Comparison of ENCODE assay signal across 8 cellular contexts in genomic region chr19:18418725-18419194, GRCh38. TPM values are rescaled to one million over a fixed set of nuclear protein-coding genes. Genes with fewer than 3 reads are reported as not detected.
DNase-seq lines count a peak whose midpoint lies in the region; ATAC-seq and TF ChIP-seq lines count a peak whose summit lies in the region.

No MANE protein-coding gene starts in this region.

- H3K36me3 ChIP-seq in A673 (ENCODE audit: insufficient read depth, low read length, poor library complexity, severe bottlenecking) (no peaks in the 10 kb centered on the region), GM23338 (ENCODE audit: insufficient read depth) (no peaks in the 10 kb centered on the region)

- peak overlapping the region; percentile 97 for H3K4me2 ChIP-seq in GM23338

- no peak overlapping the region for H3K27ac Mint-ChIP-seq in GM23338
- H3K27ac Mint-ChIP-seq in T-cell = peak overlapping the region; percentile 77 to 88
- H3K27ac Mint-ChIP-seq in nephron progenitor cell = peak overlapping the region; percentile 25

- H3K9me2 ChIP-seq in GM23338 (ENCODE audit: insufficient read depth) = no peaks in the 10 kb centered on the region

- H3F3A ChIP-seq in GM23338 (replicated peaks; ENCODE audit: low read depth) = peaks cover 24% of the 10 kb centered on the region

- intact Hi-C loops in A673 (cut with micrococcal nuclease; ENCODE audit: unreplicated experiment) = loop anchor here (5.0 kb wide), 1 partner anchor 216 kb away; the partner anchor contains the start of gene RAB3A

- H3K4me1 ChIP-seq in A673 (ENCODE audit: insufficient read depth, low read length, poor library complexity, severe bottlenecking) (peaks cover 83% of the 10 kb centered on the region), GM23338 (ENCODE audit: insufficient read depth) (peaks cover 10% of the 10 kb centered on the region)

- peak; percentile 73 for DNase-seq in A673 (ENCODE audit: low spot score)
- DNase-seq in GM23338 (ENCODE audit: low spot score) = peak; percentile 43
- peak in 13 of 34 experiments; percentile 23 to 65 (median 47) for DNase-seq in T-cell
- DNase-seq in epithelial cell of proximal tubule (ENCODE audit: low read depth) = no peak
- no peak for DNase-seq in nephron progenitor cell
- DNase-seq in NCI-H524 treated with DMSO at 0.1 percent for 48 hours (lab: John Stamatoyannopoulos, UW) = no peak

- H3K27ac ChIP-seq in A673 (ENCODE audit: low read depth, low read length, poor library complexity, severe bottlenecking) (peak overlapping the region; percentile 99), GM23338 (ENCODE audit: low read depth) (no peak overlapping the region)

- peaks cover 2% of the 10 kb centered on the region; the same call in 1 of the 2 replicates for H4K20me1 ChIP-seq in GM23338 (replicated peaks; ENCODE audit: insufficient read depth)

- H3K27me3 ChIP-seq in A673 (replicated peaks; ENCODE audit: insufficient read depth, low read depth, low read length, poor library complexity) (no peaks in the 10 kb centered on the region), GM23338 (ENCODE audit: insufficient read depth) (peaks cover 39% of the 10 kb centered on the region)

- no peaks in the 10 kb centered on the region for H3K36me3 Mint-ChIP-seq in GM23338 (ENCODE audit: low read depth)
- H3K36me3 Mint-ChIP-seq in T-cell = no peaks in the 10 kb centered on the region
- no peaks in the 10 kb centered on the region for H3K36me3 Mint-ChIP-seq in nephron progenitor cell (ENCODE audit: low read depth)

- no TSS peak for BruUV-seq in A673 (replicated peaks; lab: Mats Ljungman, UMichigan)

- H3K9me3 ChIP-seq in A673 (ENCODE audit: low read depth, low read length, poor library complexity, severe bottlenecking) = no peaks in the 10 kb centered on the region

- no peak overlapping the region for H2AFZ ChIP-seq in GM23338

- H3K79me2 ChIP-seq in GM23338 (replicated peaks; ENCODE audit: insufficient read depth) = no peaks in the 10 kb centered on the region

- H3K4me3 Mint-ChIP-seq in GM23338 = peak overlapping the region; percentile 68
- H3K4me3 Mint-ChIP-seq in T-cell = peak overlapping the region; percentile 77 to 89 (median 81)
- peak overlapping the region; percentile 78 for H3K4me3 Mint-ChIP-seq in nephron progenitor cell

- peak overlapping the region; percentile 88 for H3K4me3 ChIP-seq in A673 (ENCODE audit: low read depth, low read length, poor library complexity, severe bottlenecking)
- peak overlapping the region; percentile 73 for H3K4me3 ChIP-seq in GM23338
- H3K4me3 ChIP-seq in epithelial cell of proximal tubule (ENCODE audit: low read depth, low read length) = peak overlapping the region; percentile 75

- POLR2A ChIA-PET in A673 (lab: Charles Lee; ENCODE audit: low non-redundant PET) = interaction anchor here (0.7 kb wide), 1 partner anchor 112 kb away, joined by 3 read pairs; no protein-coding TSS in a partner anchor
- POLR2A ChIA-PET in T-cell (lab: Charles Lee) = interaction anchor here in 1 of 2 donors (1.0 kb wide), 1 partner anchor 137 kb away, joined by 5 read pairs; the partner anchor contains the start of gene JUND

- peaks cover 40% of the 10 kb centered on the region for H3K4me1 Mint-ChIP-seq in GM23338
- H3K4me1 Mint-ChIP-seq in T-cell = peaks cover 70 to 84% (median 84%) of the 10 kb centered on the region in 3 donors
- H3K4me1 Mint-ChIP-seq in nephron progenitor cell = peaks cover 79% of the 10 kb centered on the region

- TF ChIP-seq CTCF in A673 (conservative IDR thresholded peaks at IDR 0.05; ENCODE audit: low read depth, low read length) (no peak), GM23338 (conservative IDR thresholded peaks at IDR 0.05; ENCODE audit: low read depth in 2 of 2) (no peak), epithelial cell of proximal tubule (conservative IDR thresholded peaks at IDR 0.05; ENCODE audit: low read depth, low read length) (no peak), nephron progenitor cell (IDR thresholded peaks at IDR 0.05) (no peak)

- CTCF ChIA-PET in A673 (lab: Charles Lee) (interaction anchor here (1.2 kb wide), 1 partner anchor 10 kb away, joined by 6 read pairs; no protein-coding TSS in a partner anchor), T-cell (lab: Charles Lee) (interaction anchor here in 1 of 2 donors (0.6 to 1.2 kb wide), 4 partner anchors 30 to 414 kb away, joined by 3 to 4 read pairs (median 3); partner anchors contain the start of genes KXD1 and UPF1)

- H3K9me3 Mint-ChIP-seq in GM23338 (no peaks in the 10 kb centered on the region), T-cell (no peaks in the 10 kb centered on the region), nephron progenitor cell (no peaks in the 10 kb centered on the region)

- ATAC-seq in GM23338 (no peak; the same call in 2 of the 3 replicates), T-cell (replicated peaks in 1 of 4) (peak; percentile 21 to 44 (median 32)), GM21367 (IDR thresholded peaks at IDR 0.05; ENCODE audit: unreplicated experiment) (no peak), GM18511 (IDR thresholded peaks at IDR 0.05; ENCODE audit: unreplicated experiment) (no peak)

- H3K27me3 Mint-ChIP-seq in GM23338 (ENCODE audit: insufficient read depth, low read depth, poor library complexity) (peaks cover 52% of the 10 kb centered on the region), T-cell (peaks cover 18 to 20% of the 10 kb centered on the region in 2 donors), nephron progenitor cell (ENCODE audit: low read depth, poor library complexity) (peaks cover 8% of the 10 kb centered on the region)

TF ChIP-seq in GM23338, 12 proteins besides CTCF, POLR2A, EP300 and RAD21:
- TF ChIP-seq EZH2 (IDR thresholded peaks at IDR 0.05; ENCODE audit: low read depth, unreplicated experiment) = peak; percentile 13
- no peak for TF ChIP-seq CREB1 (CRISPR knock-in tag; IDR thresholded peaks at IDR 0.05; ENCODE audit: low read depth)

RNA-seq across cellular contexts. Expression of gene SSBP4, which starts 0.4 kb away (rescaled TPM):
- total RNA-seq in A673 (2021) (242 and 248 TPM in 2 replicates), T-cell (100 to 1,000 TPM in 4 of 5 donors, 10 to 100 TPM in 1; 71.3 to 127 (median 102) TPM), epithelial cell of proximal tubule (119 and 171 TPM in 2 replicates)
- 42.8 and 44.4 TPM in 2 replicates for total RNA-seq in GM23338 (2014; rRNA removed; shearing (Covaris generic))
- 47.9 and 52.0 TPM in 2 replicates for polyA plus RNA-seq in GM23338 (2016; fragmentation: Nextera tagmentation; extraction: Ambion mirVana)

RNA-seq across cellular contexts. Expression of gene ISYNA1, which starts 19.2 kb away (rescaled TPM):
- total RNA-seq in A673 (2021) (153 and 223 TPM in 2 replicates), T-cell (10 to 100 TPM; 38.3 to 59.8 (median 55.0) TPM), epithelial cell of proximal tubule (88.7 and 115 TPM in 2 replicates)
- 199 and 208 TPM in 2 replicates for total RNA-seq in GM23338 (2014; rRNA removed; shearing (Covaris generic))
- polyA plus RNA-seq in GM23338 (2016; fragmentation: Nextera tagmentation; extraction: Ambion mirVana) = 191 and 217 TPM in 2 replicates

RNA-seq across cellular contexts. Expression of gene LRRC25, which starts 21.3 kb away (rescaled TPM):
- not detected in 2 replicates for total RNA-seq in A673 (2021)
- total RNA-seq in GM23338 (2014; rRNA removed; shearing (Covaris generic)) = 0.17 TPM in 1 of 2 replicates, not detected in the other
- polyA plus RNA-seq in GM23338 (2016; fragmentation: Nextera tagmentation; extraction: Ambion mirVana) = 0.14 and 0.24 TPM in 2 replicates
- under 1 TPM in 3 of 5 donors, not detected in 2; 0.16 to 0.33 (median 0.30) TPM for total RNA-seq in T-cell
- 0.06 TPM in 1 of 2 replicates, not detected in the other for total RNA-seq in epithelial cell of proximal tubule

RNA-seq across cellular contexts. Expression of gene GDF15, which starts 32.8 kb away (rescaled TPM):
- total RNA-seq in A673 (2021) (4.0 and 4.7 TPM in 2 replicates), T-cell (1 to 10 TPM in 3 of 5 donors, not detected in 2; 1.5 to 1.7 (median 1.5) TPM), epithelial cell of proximal tubule (76.3 and 262 TPM in 2 replicates)
- 15.7 and 19.8 TPM in 2 replicates for total RNA-seq in GM23338 (2014; rRNA removed; shearing (Covaris generic))
- 12.6 and 18.3 TPM in 2 replicates for polyA plus RNA-seq in GM23338 (2016; fragmentation: Nextera tagmentation; extraction: Ambion mirVana)

Comparison
In these comparisons a context has a peak if more than half of its experiments do, and no peak if none do; other contexts are left out.
1. DNase-seq: peak in A673 (single experiment) and GM23338 (single experiment); none in epithelial cell of proximal tubule (single experiment), nephron progenitor cell (single experiment) and NCI-H524 treated with DMSO at 0.1 percent for 48 hours (single experiment).
2. ATAC-seq: peak in T-cell (4 of 4); none in GM23338 (single experiment), GM21367 (single experiment) and GM18511 (single experiment).
3. Peak in every context shown above with its lines, with median percentiles within 50 percentile points of each other: H3K4me3 ChIP-seq and H3K4me3 Mint-ChIP-seq.